Comparison of ENCODE assay signal across 1 cellular context in the genomic region with DNA sequence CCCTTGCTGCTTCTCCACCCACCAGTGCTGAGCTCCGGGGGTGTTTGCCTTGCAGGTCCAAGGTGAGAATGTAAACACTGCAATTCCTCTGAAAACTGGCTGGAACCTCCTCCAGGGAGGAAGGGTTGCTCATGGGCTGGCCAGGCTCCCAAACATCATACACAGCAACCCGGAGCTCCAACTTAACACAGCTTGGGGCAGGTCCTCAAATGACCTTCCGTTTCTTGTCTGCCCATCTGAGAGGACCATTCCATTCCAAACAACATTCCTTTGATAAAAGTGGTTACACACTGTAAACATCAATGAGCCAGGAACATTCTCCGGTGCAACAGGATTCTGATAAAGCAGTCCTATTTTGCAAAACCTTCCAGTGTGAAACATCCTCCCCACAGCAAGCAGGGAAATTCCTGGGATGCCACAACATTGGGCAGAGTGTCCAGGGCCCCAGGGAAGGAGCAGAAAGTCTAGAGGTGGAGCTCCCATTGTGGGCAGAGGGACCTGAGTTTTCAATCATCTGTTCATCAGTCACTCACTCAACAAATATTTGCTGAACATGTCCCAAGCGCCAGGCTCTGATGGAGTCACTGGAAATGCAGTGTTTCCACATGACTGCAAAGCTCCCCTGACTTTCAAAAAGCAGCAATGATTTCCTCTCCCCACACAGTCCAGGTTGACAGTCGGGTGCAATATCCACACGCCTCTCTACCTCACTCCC.
TF ChIP-seq lines count a peak whose summit lies in the region.

No MANE protein-coding gene starts in this region.

TF ChIP-seq in HepG2, 621 proteins besides CTCF, POLR2A, EP300 and RAD21 (continued from another document and continues in another):
- TF ChIP-seq ZNF318 (CRISPR knock-in tag; IDR thresholded peaks at IDR 0.05) (no peak), ARNTL (CRISPR knock-in tag; IDR thresholded peaks at IDR 0.05) (no peak; the same call in 1 of the 2 replicates), ZFY (CRISPR knock-in tag; IDR thresholded peaks at IDR 0.05) (no peak), ARID5B (CRISPR knock-in tag; IDR thresholded peaks at IDR 0.05) (peak; percentile 84), ZNF766 (CRISPR knock-in tag; IDR thresholded peaks at IDR 0.05; ENCODE audit: borderline replicate concordance) (no peak), ZNF350 (CRISPR knock-in tag; IDR thresholded peaks at IDR 0.05; ENCODE audit: borderline replicate concordance, low read depth) (peak; percentile 70; the same call in 1 of the 2 replicates), SNAPC5 (CRISPR knock-in tag; IDR thresholded peaks at IDR 0.05; ENCODE audit: borderline replicate concordance) (no peak), KDM3A (CRISPR knock-in tag; IDR thresholded peaks at IDR 0.05; ENCODE audit: low read depth) (peak; percentile 76; the same call in 1 of the 2 replicates), FOXA3 (CRISPR knock-in tag; IDR thresholded peaks at IDR 0.05) (peak; percentile 77), ZNF772 (CRISPR knock-in tag; IDR thresholded peaks at IDR 0.05) (no peak), ZNF570 (CRISPR knock-in tag; IDR thresholded peaks at IDR 0.05; ENCODE audit: borderline replicate concordance) (no peak), ZFP62 (CRISPR knock-in tag; IDR thresholded peaks at IDR 0.05) (no peak), FOXP1 (IDR thresholded peaks at IDR 0.05) (peak; percentile 80), FOXP1 (CRISPR knock-in tag; IDR thresholded peaks at IDR 0.05) (peak; percentile 83), SALL2 (CRISPR knock-in tag; IDR thresholded peaks at IDR 0.05) (no peak), HOXA5 (CRISPR knock-in tag; IDR thresholded peaks at IDR 0.05) (no peak), LRRFIP1 (CRISPR knock-in tag; conservative IDR thresholded peaks at IDR 0.05) (no peak), MAFF (IDR thresholded peaks at IDR 0.05; ENCODE audit: low read depth, low read length) (no peak), ZMYM2 (CRISPR knock-in tag; IDR thresholded peaks at IDR 0.05) (0 out of 2 replicates have a peak, but pooled peaks have one; percentile 28), SP5 (CRISPR knock-in tag; IDR thresholded peaks at IDR 0.05; ENCODE audit: borderline replicate concordance, low read depth) (peak; percentile 52; the same call in 1 of the 2 replicates), CENPX (CRISPR knock-in tag; IDR thresholded peaks at IDR 0.05) (no peak), ZBTB26 (CRISPR knock-in tag; IDR thresholded peaks at IDR 0.05; ENCODE audit: borderline replicate concordance) (no peak), FOXK1 (CRISPR knock-in tag; IDR thresholded peaks at IDR 0.05; ENCODE audit: borderline replicate concordance, low read depth) (peak; percentile 74; the same call in 1 of the 2 replicates)
- TF ChIP-seq, protein P1, sequence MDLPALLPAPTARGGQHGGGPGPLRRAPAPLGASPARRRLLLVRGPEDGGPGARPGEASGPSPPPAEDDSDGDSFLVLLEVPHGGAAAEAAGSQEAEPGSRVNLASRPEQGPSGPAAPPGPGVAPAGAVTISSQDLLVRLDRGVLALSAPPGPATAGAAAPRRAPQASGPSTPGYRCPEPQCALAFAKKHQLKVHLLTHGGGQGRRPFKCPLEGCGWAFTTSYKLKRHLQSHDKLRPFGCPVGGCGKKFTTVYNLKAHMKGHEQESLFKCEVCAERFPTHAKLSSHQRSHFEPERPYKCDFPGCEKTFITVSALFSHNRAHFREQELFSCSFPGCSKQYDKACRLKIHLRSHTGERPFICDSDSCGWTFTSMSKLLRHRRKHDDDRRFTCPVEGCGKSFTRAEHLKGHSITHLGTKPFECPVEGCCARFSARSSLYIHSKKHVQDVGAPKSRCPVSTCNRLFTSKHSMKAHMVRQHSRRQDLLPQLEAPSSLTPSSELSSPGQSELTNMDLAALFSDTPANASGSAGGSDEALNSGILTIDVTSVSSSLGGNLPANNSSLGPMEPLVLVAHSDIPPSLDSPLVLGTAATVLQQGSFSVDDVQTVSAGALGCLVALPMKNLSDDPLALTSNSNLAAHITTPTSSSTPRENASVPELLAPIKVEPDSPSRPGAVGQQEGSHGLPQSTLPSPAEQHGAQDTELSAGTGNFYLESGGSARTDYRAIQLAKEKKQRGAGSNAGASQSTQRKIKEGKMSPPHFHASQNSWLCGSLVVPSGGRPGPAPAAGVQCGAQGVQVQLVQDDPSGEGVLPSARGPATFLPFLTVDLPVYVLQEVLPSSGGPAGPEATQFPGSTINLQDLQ (CRISPR knock-in tag; IDR thresholded peaks at IDR 0.05) = 0 out of 2 replicates have a peak, but pooled peaks have one; percentile 54
- TF ChIP-seq, protein P2, sequence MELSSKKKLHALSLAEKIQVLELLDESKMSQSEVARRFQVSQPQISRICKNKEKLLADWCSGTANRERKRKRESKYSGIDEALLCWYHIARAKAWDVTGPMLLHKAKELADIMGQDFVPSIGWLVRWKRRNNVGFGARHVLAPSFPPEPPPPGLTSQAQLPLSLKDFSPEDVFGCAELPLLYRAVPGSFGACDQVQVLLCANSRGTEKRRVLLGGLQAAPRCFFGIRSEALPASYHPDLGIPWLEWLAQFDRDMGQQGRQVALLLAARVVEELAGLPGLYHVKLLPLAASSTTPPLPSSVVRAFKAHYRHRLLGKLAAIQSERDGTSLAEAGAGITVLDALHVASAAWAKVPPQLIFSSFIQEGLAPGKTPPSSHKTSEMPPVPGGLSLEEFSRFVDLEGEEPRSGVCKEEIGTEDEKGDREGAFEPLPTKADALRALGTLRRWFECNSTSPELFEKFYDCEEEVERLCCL (CRISPR knock-in tag; IDR thresholded peaks at IDR 0.05; ENCODE audit: borderline replicate concordance) = no peak
- TF ChIP-seq, protein P3, sequence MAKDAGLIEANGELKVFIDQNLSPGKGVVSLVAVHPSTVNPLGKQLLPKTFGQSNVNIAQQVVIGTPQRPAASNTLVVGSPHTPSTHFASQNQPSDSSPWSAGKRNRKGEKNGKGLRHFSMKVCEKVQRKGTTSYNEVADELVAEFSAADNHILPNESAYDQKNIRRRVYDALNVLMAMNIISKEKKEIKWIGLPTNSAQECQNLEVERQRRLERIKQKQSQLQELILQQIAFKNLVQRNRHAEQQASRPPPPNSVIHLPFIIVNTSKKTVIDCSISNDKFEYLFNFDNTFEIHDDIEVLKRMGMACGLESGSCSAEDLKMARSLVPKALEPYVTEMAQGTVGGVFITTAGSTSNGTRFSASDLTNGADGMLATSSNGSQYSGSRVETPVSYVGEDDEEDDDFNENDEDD (CRISPR knock-in tag; IDR thresholded peaks at IDR 0.05; ENCODE audit: borderline replicate concordance) = 0 out of 2 replicates have a peak, but pooled peaks have one; percentile 10
- TF ChIP-seq, protein P4, sequence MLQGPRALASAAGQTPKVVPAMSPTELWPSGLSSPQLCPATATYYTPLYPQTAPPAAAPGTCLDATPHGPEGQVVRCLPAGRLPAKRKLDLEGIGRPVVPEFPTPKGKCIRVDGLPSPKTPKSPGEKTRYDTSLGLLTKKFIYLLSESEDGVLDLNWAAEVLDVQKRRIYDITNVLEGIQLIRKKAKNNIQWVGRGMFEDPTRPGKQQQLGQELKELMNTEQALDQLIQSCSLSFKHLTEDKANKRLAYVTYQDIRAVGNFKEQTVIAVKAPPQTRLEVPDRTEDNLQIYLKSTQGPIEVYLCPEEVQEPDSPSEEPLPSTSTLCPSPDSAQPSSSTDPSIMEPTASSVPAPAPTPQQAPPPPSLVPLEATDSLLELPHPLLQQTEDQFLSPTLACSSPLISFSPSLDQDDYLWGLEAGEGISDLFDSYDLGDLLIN (CRISPR knock-in tag; IDR thresholded peaks at IDR 0.05; ENCODE audit: borderline replicate concordance) = no peak
